Comparison of ENCODE assay signal across 23 cellular contexts in genomic region chr11:128535468-128536457, GRCh38.
"Had no signal": no experiment of that assay in that cellular context is flagged by ENCODE, and none has a peak within 500 bp of the region (broad histone marks: within the 10 kb centered on the region; RNA-seq: fewer than 3 reads in every experiment).

No MANE protein-coding gene starts in this region.

- H3K27ac Mint-ChIP-seq: activated CD8-positive, alpha-beta memory T cell treated with anti-CD3 and anti-CD28 coated beads, Interleukin-2, amount 10 ng/mL, durations not matched to agents 7 days and 5 days; progenitor cell of endocrine pancreas; stimulated activated naive CD8-positive, alpha-beta T cell treated with anti-CD3 and anti-CD28 coated beads, Interleukin-15, Interleukin-2, amounts not matched to agents 100 ng/mL and 50 ng/mL, for 24 hours; T-cell had no signal

- H3K27me3 Mint-ChIP-seq: activated CD8-positive, alpha-beta memory T cell treated with anti-CD3 and anti-CD28 coated beads, Interleukin-2, amount 10 ng/mL, durations not matched to agents 7 days and 5 days; stimulated activated naive CD8-positive, alpha-beta T cell treated with anti-CD3 and anti-CD28 coated beads, Interleukin-15, Interleukin-2, amounts not matched to agents 100 ng/mL and 50 ng/mL, for 24 hours; T-cell had no signal

- H3K4me3 Mint-ChIP-seq: activated CD8-positive, alpha-beta memory T cell treated with anti-CD3 and anti-CD28 coated beads, Interleukin-2, amount 10 ng/mL, durations not matched to agents 7 days and 5 days; nephron; stimulated activated naive CD8-positive, alpha-beta T cell treated with anti-CD3 and anti-CD28 coated beads, Interleukin-15, Interleukin-2, amounts not matched to agents 100 ng/mL and 50 ng/mL, for 24 hours; T-cell had no signal

- H3K4me1 Mint-ChIP-seq: activated CD8-positive, alpha-beta memory T cell treated with anti-CD3 and anti-CD28 coated beads, Interleukin-2, amount 10 ng/mL, durations not matched to agents 7 days and 5 days had no signal

- DNase-seq: activated CD4-positive, CD25-positive, alpha-beta regulatory T cell treated with anti-CD3 and anti-CD28 coated beads, Interleukin-2, amount 50 U/mL, for 72 hours; activated CD8-positive, alpha-beta memory T cell treated with anti-CD3 and anti-CD28 coated beads, Interleukin-2, amount 10 ng/mL, durations not matched to agents 7 days and 5 days; activated effector memory CD4-positive, alpha-beta T cell treated with Interleukin-2 at 50 U/mL for 16 hours; activated naive CD4-positive, alpha-beta T cell treated with anti-CD3 and anti-CD28 coated beads, Interleukin-2, amount 50 U/mL, for 16 hours; activated T-cell treated with anti-CD3 and anti-CD28 coated beads, Interleukin-2, amount 50 U/mL, for 1 hour; caudate nucleus; effector CD4-positive, alpha-beta T cell; esophagus squamous epithelium; hippocampal formation; kidney; mesendoderm; occipital lobe; right cardiac atrium; stimulated activated CD4-positive, alpha-beta T cell treated with anti-CD3 and anti-CD28 coated beads, Interleukin-4, amount 100 ng/mL, for 4 hours; T-cell; T1000; testis had no signal

- H3K4me3 ChIP-seq: coronary artery, esophagus squamous epithelium, smooth muscle cell, testis had no signal

- H3K4me1 ChIP-seq: testis had no signal

- FAIRE-seq: endothelial cell of umbilical vein, kidney had no signal

- H3K9me3 Mint-ChIP-seq: nephron; stimulated activated naive CD8-positive, alpha-beta T cell treated with anti-CD3 and anti-CD28 coated beads, Interleukin-15, Interleukin-2, amounts not matched to agents 100 ng/mL and 50 ng/mL, for 24 hours; T-cell had no signal

- H3K36me3 Mint-ChIP-seq: T-cell had no signal

- H3K36me3 ChIP-seq: esophagus squamous epithelium had no signal

- H3K4me2 ChIP-seq: smooth muscle cell had no signal

- H3K27ac ChIP-seq: coronary artery, esophagus squamous epithelium, testis had no signal

- H3K27me3 ChIP-seq: testis had no signal

- ATAC-seq: activated CD8-positive, alpha-beta memory T cell treated with anti-CD3 and anti-CD28 coated beads, Interleukin-2, amount 10 ng/mL, durations not matched to agents 7 days and 5 days; right cardiac atrium; T-cell had no signal

- H3K9me3 ChIP-seq: esophagus squamous epithelium, testis had no signal
